In genomic region chr11:66247801-66248200, GRCh38 we compare ENCODE assay signal across 23 cellular contexts. TPM values are rescaled to one million over a fixed set of nuclear protein-coding genes. Genes with fewer than 3 reads are reported as not detected.
"Had no signal": no experiment of that assay in that cellular context is flagged by ENCODE, and none has a peak within 500 bp of the region (broad histone marks: within the 10 kb centered on the region; RNA-seq: fewer than 3 reads in every experiment).

No MANE protein-coding gene starts in this region.

- ATAC-seq: gastroesophageal sphincter, heart right ventricle, psoas muscle, right cardiac atrium, WTC11 had no signal

- H3K9me3 ChIP-seq: esophagus muscularis mucosa, gastroesophageal sphincter, heart right ventricle, left ventricle myocardium inferior, ovary, psoas muscle, testis had no signal

- H3K4me3 Mint-ChIP-seq: activated CD4-positive, alpha-beta T cell treated with anti-CD3 and anti-CD28 coated beads, Interleukin-2, amount 10 ng/mL, durations not matched to agents 24 days and 14 days; activated naive CD4-positive, alpha-beta T cell treated with anti-CD3 and anti-CD28 coated beads for 36 hours; dendritic cell treated with granulocyte-macrophage colony-stimulating factor and Interleukin-4, amounts not matched to agents 40 ng/mL and 50 ng/mL, for 4 days; neural progenitor cell; type B pancreatic cell; WTC11 had no signal

- H3K36me3 Mint-ChIP-seq: WTC11 had no signal

- H3K4me1 Mint-ChIP-seq: WTC11 had no signal

- H3K27ac Mint-ChIP-seq: activated CD4-positive, alpha-beta T cell treated with anti-CD3 and anti-CD28 coated beads, Interleukin-2, amount 10 ng/mL, durations not matched to agents 24 days and 14 days; activated naive CD4-positive, alpha-beta T cell treated with anti-CD3 and anti-CD28 coated beads for 36 hours; dendritic cell treated with granulocyte-macrophage colony-stimulating factor and Interleukin-4, amounts not matched to agents 40 ng/mL and 50 ng/mL, for 4 days; neural progenitor cell; type B pancreatic cell had no signal

- H3K9me3 Mint-ChIP-seq: activated CD4-positive, alpha-beta T cell treated with anti-CD3 and anti-CD28 coated beads, Interleukin-2, amount 10 ng/mL, durations not matched to agents 24 days and 14 days; activated naive CD4-positive, alpha-beta T cell treated with anti-CD3 and anti-CD28 coated beads for 36 hours; dendritic cell treated with granulocyte-macrophage colony-stimulating factor and Interleukin-4, amounts not matched to agents 40 ng/mL and 50 ng/mL, for 4 days; neural progenitor cell; type B pancreatic cell; WTC11 had no signal

- DNase-seq: activated CD4-positive, alpha-beta T cell treated with anti-CD3 and anti-CD28 coated beads, Interleukin-2, amount 10 ng/mL, durations not matched to agents 24 days and 14 days; activated CD8-positive, alpha-beta memory T cell treated with anti-CD3 and anti-CD28 coated beads for 24 hours; activated CD8-positive, alpha-beta memory T cell treated with anti-CD3 and anti-CD28 coated beads, Interleukin-2, amount 50 U/mL, for 48 hours; activated naive CD4-positive, alpha-beta T cell treated with anti-CD3 and anti-CD28 coated beads for 36 hours; effector CD8-positive, alpha-beta T cell; heart right ventricle; left ventricle myocardium inferior; mammary epithelial cell; midbrain; ovary; psoas muscle; stimulated activated CD4-positive, alpha-beta T cell treated with anti-CD3 and anti-CD28 coated beads, Interleukin-2, amount 100 ng/mL, for 48 hours; testis had no signal

- H3K27me3 Mint-ChIP-seq: activated CD4-positive, alpha-beta T cell treated with anti-CD3 and anti-CD28 coated beads, Interleukin-2, amount 10 ng/mL, durations not matched to agents 24 days and 14 days; dendritic cell treated with granulocyte-macrophage colony-stimulating factor and Interleukin-4, amounts not matched to agents 40 ng/mL and 50 ng/mL, for 4 days; type B pancreatic cell had no signal

RNA-seq across cellular contexts. Expression of gene CNIH2, which starts 30.2 kb away (rescaled TPM):
- total RNA-seq: bronchial epithelial cell, left ventricle myocardium inferior, psoas muscle, skeletal muscle tissue had no signal

RNA-seq across cellular contexts. Expression of gene TMEM151A, which starts 43.9 kb away (rescaled TPM):
- total RNA-seq: activated CD4-positive, alpha-beta T cell treated with anti-CD3 and anti-CD28 coated beads, Interleukin-2, amount 10 ng/mL, durations not matched to agents 24 days and 14 days; activated naive CD4-positive, alpha-beta T cell treated with anti-CD3 and anti-CD28 coated beads for 36 hours; bronchial epithelial cell; endothelial cell of umbilical vein; left ventricle myocardium inferior; psoas muscle; skeletal muscle tissue had no signal
